ENCODE assay signal across 1 cellular context in genomic region chr11:120698918-120699317, GRCh38.
TF ChIP-seq lines count a peak whose summit lies in the region.

No MANE protein-coding gene starts in this region.

TF ChIP-seq in HepG2, 621 proteins besides CTCF, POLR2A, EP300 and RAD21 (continued from another document):
- TF ChIP-seq ZNF570 (CRISPR knock-in tag; IDR thresholded peaks at IDR 0.05; ENCODE audit: borderline replicate concordance) (no peak), ZFP37 (CRISPR knock-in tag; IDR thresholded peaks at IDR 0.05; ENCODE audit: borderline replicate concordance) (no peak)
